Comparison of ENCODE assay signal across 16 cellular contexts in genomic region chr3:57827757-57828156, GRCh38.
DNase-seq lines count a peak whose midpoint lies in the region; ATAC-seq and TF ChIP-seq lines count a peak whose summit lies in the region.
"Had no signal": no experiment of that assay in that cellular context is flagged by ENCODE, and none has a peak within 500 bp of the region (broad histone marks: within the 10 kb centered on the region; RNA-seq: fewer than 3 reads in every experiment).

No MANE protein-coding gene starts in this region.

- no peak overlapping the region for H2BK120ac ChIP-seq in trophoblast cell (ENCODE audit: insufficient read depth, low read length, poor library complexity)

- peak overlapping the region; percentile 7 for H3K4me3 Mint-ChIP-seq in Caco-2 (ENCODE audit: unreplicated experiment)
- no peak overlapping the region for H3K4me3 Mint-ChIP-seq in activated naive CD8-positive, alpha-beta T cell treated with anti-CD3 and anti-CD28 coated beads, Interleukin-2, amount 50 U/mL, for 24 hours
- H3K4me3 Mint-ChIP-seq: CD4-positive, alpha-beta memory T cell; H9 had no signal

- DNase-seq in Caco-2 (no peak), Karpas-422 (no peak), left lung (no peak), trophoblast cell (no peak), hippocampal formation (lab: John Stamatoyannopoulos, UW) (no peak), NCI-H2196 (lab: John Stamatoyannopoulos, UW; ENCODE audit: unreplicated experiment) (no peak), activated gamma-delta T cell (lab: John Stamatoyannopoulos, UW) (no peak)
- no peak for DNase-seq in activated naive CD8-positive, alpha-beta T cell treated with anti-CD3 and anti-CD28 coated beads, Interleukin-2, amount 50 U/mL, for 24 hours
- DNase-seq: BE2C; CD4-positive, alpha-beta memory T cell; DMS153; DMS79 treated with DMSO at 0.1 percent for 48 hours; EL; GOT3; H9 had no signal

- no peak overlapping the region for H2BK12ac ChIP-seq in trophoblast cell (ENCODE audit: low read length)

- H3K4me1 Mint-ChIP-seq in Caco-2 (ENCODE audit: low read depth, unreplicated experiment) = peaks cover 45% of the 10 kb centered on the region
- peaks cover 13% of the 10 kb centered on the region for H3K4me1 Mint-ChIP-seq in activated naive CD8-positive, alpha-beta T cell treated with anti-CD3 and anti-CD28 coated beads, Interleukin-2, amount 50 U/mL, for 24 hours

- no TSS peak for BruUV-seq in Caco-2 (replicated peaks; lab: Mats Ljungman, UMichigan)

- no peak overlapping the region for H4K8ac ChIP-seq in trophoblast cell (ENCODE audit: low read depth, low read length)

- no CpG with 5 or more reads among the region's 4 CpGs for WGBS in trophoblast cell (ENCODE audit: extremely low coverage, insufficient coverage, insufficient read length)

- peak overlapping the region; percentile 44 for H3K14ac ChIP-seq in trophoblast cell (ENCODE audit: low read length)

- H3K36me3 ChIP-seq in Caco-2 (ENCODE audit: control insufficient read depth, insufficient read depth, low read length) (no peaks in the 10 kb centered on the region), Karpas-422 (ENCODE audit: insufficient read depth, low read length) (peaks cover 10% of the 10 kb centered on the region; the same call in 1 of the 2 replicates), left lung (peaks cover 0 to 16% of the 10 kb centered on the region in 2 donors), trophoblast cell (ENCODE audit: control insufficient read depth in 1 of 2, insufficient read depth in 2 of 2, low read length in 2 of 2) (no peaks in the 10 kb centered on the region)
- H3K36me3 ChIP-seq: BE2C had no signal

- H3K27me3 Mint-ChIP-seq in Caco-2 (ENCODE audit: insufficient read depth, unreplicated experiment) = no peaks in the 10 kb centered on the region
- H3K27me3 Mint-ChIP-seq in activated naive CD8-positive, alpha-beta T cell treated with anti-CD3 and anti-CD28 coated beads, Interleukin-2, amount 50 U/mL, for 24 hours = no peaks in the 10 kb centered on the region
- H3K27me3 Mint-ChIP-seq: CD4-positive, alpha-beta memory T cell had no signal

- POLR2A ChIA-PET in Caco-2 (lab: Charles Lee) = interaction anchor here (0.5 to 1.5 kb wide), 3 partner anchors 57 to 135 kb away, joined by 3 to 5 read pairs (median 4); partner anchors contain the start of gene SLMAP

- TF ChIP-seq CTCF in Caco-2 (IDR thresholded peaks at IDR 0.05; ENCODE audit: insufficient read depth in 1 of 2, low read depth in 1 of 2, low read length in 1 of 2, severe bottlenecking in 1 of 2, unreplicated experiment in 1 of 2) (no peak), left lung (IDR thresholded peaks at IDR 0.05) (no peak)

- H3K79me1 ChIP-seq in trophoblast cell (ENCODE audit: low read length) = no peaks in the 10 kb centered on the region

- no peak overlapping the region for H2AK5ac ChIP-seq in trophoblast cell (ENCODE audit: low read length)

- H3K4me3 ChIP-seq in Caco-2 (ENCODE audit: low read depth, low read length) = no peak overlapping the region
- no peak overlapping the region for H3K4me3 ChIP-seq in Karpas-422 (ENCODE audit: low read length)
- no peak overlapping the region for H3K4me3 ChIP-seq in left lung
- H3K4me3 ChIP-seq in trophoblast cell (ENCODE audit: low read depth, low read length) = no peak overlapping the region

- peak overlapping the region; percentile 93 for H3K27ac Mint-ChIP-seq in Caco-2 (ENCODE audit: unreplicated experiment)
- no peak overlapping the region for H3K27ac Mint-ChIP-seq in activated naive CD8-positive, alpha-beta T cell treated with anti-CD3 and anti-CD28 coated beads, Interleukin-2, amount 50 U/mL, for 24 hours

- no peaks in the 10 kb centered on the region for H4K20me1 ChIP-seq in Karpas-422 (ENCODE audit: insufficient read depth, low read depth, low read length)

- H3K79me2 ChIP-seq in Karpas-422 (ENCODE audit: low read length) (peaks cover 90% of the 10 kb centered on the region), trophoblast cell (ENCODE audit: control insufficient read depth, insufficient read depth, low read length, poor library complexity) (peaks cover 3% of the 10 kb centered on the region)

- peaks cover 33% of the 10 kb centered on the region for H3K36me3 Mint-ChIP-seq in Caco-2 (ENCODE audit: insufficient read depth, unreplicated experiment)
- peaks cover 18% of the 10 kb centered on the region for H3K36me3 Mint-ChIP-seq in activated naive CD8-positive, alpha-beta T cell treated with anti-CD3 and anti-CD28 coated beads, Interleukin-2, amount 50 U/mL, for 24 hours (ENCODE audit: low read depth)

- H3K9me2 ChIP-seq in Karpas-422 (replicated peaks; ENCODE audit: insufficient read depth, low read length) = no peaks in the 10 kb centered on the region

- CTCF ChIA-PET in Caco-2 (lab: Charles Lee) = interaction anchor here (0.6 kb wide), 1 partner anchor 263 kb away, joined by 3 read pairs; no protein-coding TSS in a partner anchor

- H3K27ac ChIP-seq in Karpas-422 (ENCODE audit: low read length) (0 out of 2 replicates have a peak overlapping the region, but pooled peaks have one; percentile 7), left lung (no peak overlapping the region), trophoblast cell (ENCODE audit: low read depth, low read length) (no peak overlapping the region)
- H3K27ac ChIP-seq: C4-2B had no signal

- H4K12ac ChIP-seq in trophoblast cell (ENCODE audit: low read depth, low read length) = no peak overlapping the region

- H3K9me3 ChIP-seq in Caco-2 (no peaks in the 10 kb centered on the region), Karpas-422 (ENCODE audit: low read length) (no peaks in the 10 kb centered on the region), left lung (no peaks in the 10 kb centered on the region), trophoblast cell (ENCODE audit: insufficient read depth, low read depth, low read length) (no peaks in the 10 kb centered on the region)
- H3K9me3 ChIP-seq: BE2C had no signal

- H3K23ac ChIP-seq in trophoblast cell (ENCODE audit: low read length) = no peak overlapping the region

- H3K4ac ChIP-seq in trophoblast cell (ENCODE audit: low read depth, low read length) = no peak overlapping the region

- H3K4me1 ChIP-seq in Caco-2 = peaks cover 57% of the 10 kb centered on the region
- H3K4me1 ChIP-seq in Karpas-422 (ENCODE audit: low read length) = peaks cover 40% of the 10 kb centered on the region
- H3K4me1 ChIP-seq in left lung = peaks cover 5 to 12% of the 10 kb centered on the region in 2 donors
- H3K4me1 ChIP-seq in trophoblast cell (ENCODE audit: control insufficient read depth in 1 of 2, insufficient read depth in 2 of 2, low read length in 2 of 2) = peaks cover 0 to 3% of the 10 kb centered on the region in 2 experiments
- H3K4me1 ChIP-seq: BE2C had no signal

- no peak overlapping the region for H4K91ac ChIP-seq in trophoblast cell (ENCODE audit: low read depth, low read length)

- H3K18ac ChIP-seq in trophoblast cell (ENCODE audit: low read length) = no peak overlapping the region

- H2AFZ ChIP-seq in Karpas-422 (ENCODE audit: low read length) (no peak overlapping the region), trophoblast cell (ENCODE audit: insufficient read depth, low read length, poor library complexity) (no peak overlapping the region)

- H3K4me2 ChIP-seq in Karpas-422 (ENCODE audit: low read depth, low read length, poor library complexity, severe bottlenecking) = peak overlapping the region; percentile 58
- H3K4me2 ChIP-seq in trophoblast cell (ENCODE audit: low read length) = no peak overlapping the region

- intact Hi-C loops in Caco-2 (cut with micrococcal nuclease; ENCODE audit: unreplicated experiment) = loop anchor here (1.0 kb wide), 2 partner anchors 69 to 230 kb away; partner anchors contain the start of gene ARF4
- intact Hi-C loops in left lung (cut with DNase I) = no loop called here

- H2BK5ac ChIP-seq in trophoblast cell (ENCODE audit: low read depth, low read length, poor library complexity) = no peak overlapping the region

- peak; percentile 51 for ATAC-seq in left lung
- no peak for ATAC-seq in activated naive CD8-positive, alpha-beta T cell treated with anti-CD3 and anti-CD28 coated beads, Interleukin-2, amount 50 U/mL, for 24 hours

- no peaks in the 10 kb centered on the region for H3K27me3 ChIP-seq in Caco-2 (replicated peaks; ENCODE audit: control insufficient read depth, insufficient read depth, low read length)
- H3K27me3 ChIP-seq in Karpas-422 (ENCODE audit: low read length) = no peaks in the 10 kb centered on the region
- H3K27me3 ChIP-seq in left lung = no peaks in the 10 kb centered on the region
- no peaks in the 10 kb centered on the region for H3K27me3 ChIP-seq in trophoblast cell (ENCODE audit: insufficient read depth, low read length)
- H3K27me3 ChIP-seq: BE2C had no signal

- no peaks in the 10 kb centered on the region for H3K9me3 Mint-ChIP-seq in Caco-2 (ENCODE audit: unreplicated experiment)
- no peaks in the 10 kb centered on the region for H3K9me3 Mint-ChIP-seq in activated naive CD8-positive, alpha-beta T cell treated with anti-CD3 and anti-CD28 coated beads, Interleukin-2, amount 50 U/mL, for 24 hours
- H3K9me3 Mint-ChIP-seq: CD4-positive, alpha-beta memory T cell; H9 had no signal

- H3K9ac ChIP-seq in Karpas-422 (ENCODE audit: low read length) (no peak overlapping the region), trophoblast cell (ENCODE audit: low read length) (no peak overlapping the region)
